ENCODE assay signal across 8 cellular contexts in the genomic region with DNA sequence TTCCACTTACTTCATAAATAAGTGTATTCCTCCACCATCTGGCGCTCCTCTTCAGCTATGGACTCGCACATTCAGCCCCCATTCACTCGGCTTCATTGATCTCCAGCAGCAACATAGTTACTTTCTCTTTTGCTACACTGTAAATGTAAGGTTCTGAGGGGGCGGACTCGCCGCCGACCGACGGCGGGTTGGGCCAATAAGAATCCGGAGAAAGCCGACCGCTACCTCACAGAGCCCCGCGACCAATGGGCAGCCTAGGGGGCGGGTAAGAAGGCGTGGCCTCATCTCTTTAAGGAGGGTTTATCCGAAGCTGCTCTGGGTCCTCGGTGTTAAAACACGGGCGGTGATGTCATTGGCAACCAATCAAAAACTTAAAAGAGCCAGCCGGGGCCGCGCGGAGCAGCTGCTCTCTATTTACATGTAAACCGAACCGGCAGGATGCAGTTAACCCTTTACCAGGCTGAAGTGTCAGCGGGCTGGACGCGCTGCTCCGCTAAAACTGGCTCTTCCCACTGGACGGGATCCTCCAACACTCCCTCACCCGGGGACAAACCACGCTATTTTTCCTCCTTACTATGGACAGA. TPM values are rescaled to one million over a fixed set of nuclear protein-coding genes. Genes with fewer than 3 reads are reported as not detected.
A peak's percentile ranks its signal among the peaks of the same experiment; 100 is the strongest.
DNase-seq lines count a peak whose midpoint lies in the region; ATAC-seq and TF ChIP-seq lines count a peak whose summit lies in the region.

Gene DUSP10, minus strand, starts transcription at position 119 of the 584 bp plus-strand sequence. CDS start 2,345 bp downstream, outside the sequence.

- no peaks in the 10 kb centered on the region for H3K27me3 Mint-ChIP-seq in activated B cell treated with CpG ODN at 0.5 μM for 24 hours

- ATAC-seq in GM19023 (IDR thresholded peaks at IDR 0.05; ENCODE audit: unreplicated experiment) (peak; percentile 86), HG03196 (IDR thresholded peaks at IDR 0.05; ENCODE audit: unreplicated experiment) (peak; percentile 86), activated B cell treated with CpG ODN at 0.5 μM for 24 hours (ENCODE audit: low read depth) (peak; percentile 81)

- H3K27ac ChIP-seq in caudate nucleus (ENCODE audit: low read depth, low read length) = peak within 1 kb of the TSS; percentile 95

- no peaks in the 10 kb centered on the region for H3K36me3 Mint-ChIP-seq in activated B cell treated with CpG ODN at 0.5 μM for 24 hours (ENCODE audit: low read depth)

- peaks cover 21% of the 10 kb centered on the region for H3K4me1 Mint-ChIP-seq in activated B cell treated with CpG ODN at 0.5 μM for 24 hours

- TF ChIP-seq CTCF in AG09309 (IDR thresholded peaks at IDR 0.05; ENCODE audit: control insufficient read depth, insufficient read depth, low read depth, low read length, missing control alignments) (no peak), activated B cell treated with CpG ODN at 0.5 μM for 24 hours (IDR thresholded peaks at IDR 0.05) (no peak)

- POLR2A ChIA-PET in activated B cell treated with CpG ODN at 0.5 μM for 24 hours (lab: Charles Lee) = interaction anchor here (0.6 to 6.2 kb wide), 48 partner anchors 9 to 902 kb away, joined by 3 to 229 read pairs (median 6); partner anchors contain the start of gene HLX

- intact Hi-C loops in activated B cell treated with CpG ODN at 0.5 μM for 24 hours (cut with micrococcal nuclease) = loop anchor here (1.0 to 10.0 kb wide), 14 partner anchors 9 to 971 kb away; partner anchors contain the start of genes AIDA, BROX and HLX

- H3K9me3 Mint-ChIP-seq in activated B cell treated with CpG ODN at 0.5 μM for 24 hours = no peaks in the 10 kb centered on the region

- H3K27ac Mint-ChIP-seq in activated B cell treated with CpG ODN at 0.5 μM for 24 hours = peak within 1 kb of the TSS; percentile 65

- H3K4me3 Mint-ChIP-seq in activated B cell treated with CpG ODN at 0.5 μM for 24 hours = no peak within 1 kb of the TSS

- DNase-seq in AG09309 (ENCODE audit: low read depth) (peak; percentile 99), NCI-H345 (lab: John Stamatoyannopoulos, UW) (peak; percentile 100), activated B cell treated with CpG ODN at 0.5 μM for 24 hours (peak; percentile 94), caudate nucleus (lab: John Stamatoyannopoulos, UW) (peak; percentile 48 to 99 (median 97)), inferior parietal cortex (ENCODE audit: extremely low spot score) (peak; percentile 99), smooth muscle cell of the brain vasculature (ENCODE audit: low read depth, low spot score) (peak; percentile 99)

- peak within 1 kb of the TSS; percentile 87 for H3K4me3 ChIP-seq in AG09309 (ENCODE audit: control insufficient read depth, low read depth, low read length)

- CTCF ChIA-PET in activated B cell treated with CpG ODN at 0.5 μM for 24 hours (lab: Charles Lee) = interaction anchor here (0.6 to 3.5 kb wide), 15 partner anchors 35 to 864 kb away, joined by 3 to 19 read pairs (median 3); no protein-coding TSS in a partner anchor

RNA-seq across cellular contexts. Expression of gene DUSP10, which starts in this region (rescaled TPM):
- total RNA-seq in activated B cell treated with CpG ODN at 0.5 μM for 24 hours = 36.6 and 39.5 TPM in 2 replicates

Comparison
In these comparisons a context has a peak if more than half of its experiments do, and no peak if none do; other contexts are left out.
1. Peak in every context shown above with its lines: DNase-seq, ATAC-seq, H3K4me3 ChIP-seq and H3K27ac ChIP-seq.